ENCODE assay signal across 1 cellular context in genomic region chr9:136346157-136346481, GRCh38.
TF ChIP-seq lines count a peak whose summit lies in the region.

No MANE protein-coding gene starts in this region.

TF ChIP-seq in K562, 482 proteins besides CTCF, POLR2A, EP300 and RAD21:
- no peak for TF ChIP-seq KDM1A (IDR thresholded peaks at IDR 0.05)
- TF ChIP-seq PCBP1 (IDR thresholded peaks at IDR 0.05; ENCODE audit: low read depth, low read length, poor library complexity, severe bottlenecking), result peak; percentile 67
- no peak for TF ChIP-seq ZNF589 (CRISPR knock-in tag; IDR thresholded peaks at IDR 0.05; ENCODE audit: low read depth)
- TF ChIP-seq RBM15 (IDR thresholded peaks at IDR 0.05; ENCODE audit: insufficient read depth, low read length), result no peak
- TF ChIP-seq SAP30 (IDR thresholded peaks at IDR 0.05; ENCODE audit: borderline replicate concordance, insufficient read depth, low read depth, low read length, poor library complexity, severe bottlenecking), result peak; percentile 4
- no peak for TF ChIP-seq POLR3G (IDR thresholded peaks at IDR 0.05; ENCODE audit: extremely low read depth, insufficient read length, insufficient replicate concordance)
- no peak for TF ChIP-seq NR4A1 (CRISPR knock-in tag; IDR thresholded peaks at IDR 0.05)
- no peak for TF ChIP-seq NR4A1 (tag; IDR thresholded peaks at IDR 0.05)
- no peak for TF ChIP-seq MIER1 (IDR thresholded peaks at IDR 0.05; ENCODE audit: low read depth)
- no peak for TF ChIP-seq NCOA4 (IDR thresholded peaks at IDR 0.05; ENCODE audit: partially characterized antibody)
- peak; percentile 33; the same call in 1 of the 2 replicates for TF ChIP-seq FOXP1 (CRISPR knock-in tag; IDR thresholded peaks at IDR 0.05)
- TF ChIP-seq ZEB2 (IDR thresholded peaks at IDR 0.05), result no peak
- no peak for TF ChIP-seq CHD7 (IDR thresholded peaks at IDR 0.05; ENCODE audit: low read depth, low read length)
- TF ChIP-seq TCF15 (CRISPR knock-in tag; IDR thresholded peaks at IDR 0.05), result no peak
- TF ChIP-seq ZNF395 (CRISPR knock-in tag; IDR thresholded peaks at IDR 0.05), result no peak
- TF ChIP-seq ZNF143 (CRISPR knock-in tag; IDR thresholded peaks at IDR 0.05), result peak; percentile 32; the same call in 1 of the 2 replicates
- no peak for TF ChIP-seq PKNOX1 (IDR thresholded peaks at IDR 0.05)
- TF ChIP-seq USF1 (CRISPR knock-in tag; IDR thresholded peaks at IDR 0.05), result peak; percentile 46; the same call in 1 of the 2 replicates
- no peak for TF ChIP-seq PHB2 (IDR thresholded peaks at IDR 0.05; ENCODE audit: low read depth)
- peak; percentile 32; the same call in 1 of the 2 replicates for TF ChIP-seq RBFOX2 (IDR thresholded peaks at IDR 0.05; ENCODE audit: low read depth, low read length)
- no peak for TF ChIP-seq PURB (CRISPR knock-in tag; IDR thresholded peaks at IDR 0.05; ENCODE audit: low read depth)
- no peak for TF ChIP-seq ZNF583 (CRISPR knock-in tag; IDR thresholded peaks at IDR 0.05)
- no peak for TF ChIP-seq CBFB (CRISPR knock-in tag; IDR thresholded peaks at IDR 0.05)
- TF ChIP-seq NRF1 (conservative IDR thresholded peaks at IDR 0.05 in 1 of 2, IDR thresholded peaks at IDR 0.05 in 1 of 2), result 0 out of 4 replicates have a peak, but pooled peaks of 1 of the 2 experiments have one; percentile 9
- no peak for TF ChIP-seq ETV6 (IDR thresholded peaks at IDR 0.05; ENCODE audit: borderline replicate concordance in 1 of 2, low read depth in 2 of 2, low read length in 1 of 2)
- no peak for TF ChIP-seq ETV6 (CRISPR knock-in tag; IDR thresholded peaks at IDR 0.05; ENCODE audit: borderline replicate concordance)
- no peak for TF ChIP-seq ZNF766 (CRISPR knock-in tag; conservative IDR thresholded peaks at IDR 0.05)
